ENCODE assay signal across 8 cellular contexts in the genomic region with DNA sequence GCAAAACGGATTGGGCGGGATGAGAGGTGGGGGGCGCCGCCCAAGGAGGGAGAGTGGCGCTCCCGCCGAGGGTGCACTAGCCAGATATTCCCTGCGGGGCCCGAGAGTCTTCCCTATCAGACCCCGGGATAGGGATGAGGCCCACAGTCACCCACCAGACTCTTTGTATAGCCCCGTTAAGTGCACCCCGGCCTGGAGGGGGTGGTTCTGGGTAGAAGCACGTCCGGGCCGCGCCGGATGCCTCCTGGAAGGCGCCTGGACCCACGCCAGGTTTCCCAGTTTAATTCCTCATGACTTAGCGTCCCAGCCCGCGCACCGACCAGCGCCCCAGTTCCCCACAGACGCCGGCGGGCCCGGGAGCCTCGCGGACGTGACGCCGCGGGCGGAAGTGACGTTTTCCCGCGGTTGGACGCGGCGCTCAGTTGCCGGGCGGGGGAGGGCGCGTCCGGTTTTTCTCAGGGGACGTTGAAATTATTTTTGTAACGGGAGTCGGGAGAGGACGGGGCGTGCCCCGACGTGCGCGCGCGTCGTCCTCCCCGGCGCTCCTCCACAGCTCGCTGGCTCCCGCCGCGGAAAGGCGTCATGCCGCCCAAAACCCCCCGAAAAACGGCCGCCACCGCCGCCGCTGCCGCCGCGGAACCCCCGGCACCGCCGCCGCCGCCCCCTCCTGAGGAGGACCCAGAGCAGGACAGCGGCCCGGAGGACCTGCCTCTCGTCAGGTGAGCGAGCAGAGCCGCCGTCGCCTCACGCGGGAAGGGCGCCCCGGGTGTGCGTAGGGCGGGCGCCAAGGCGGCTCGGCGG. TPM values are rescaled to one million over a fixed set of nuclear protein-coding genes. Genes with fewer than 3 reads are reported as not detected.
A peak's percentile ranks its signal among the peaks of the same experiment; 100 is the strongest.
DNase-seq lines count a peak whose midpoint lies in the region; ATAC-seq and TF ChIP-seq lines count a peak whose summit lies in the region.

A gene (plus strand): TSS at position 421 of the 801 bp plus-strand sequence. CDS start 162 bp downstream, at position 583.

- DNase-seq in DMS79 treated with DMSO at 0.1 percent for 48 hours (lab: John Stamatoyannopoulos, UW) (peak; percentile 74), RPMI8226 (peak; percentile 90), fibroblast of lung (ENCODE audit: low read depth in 2 of 2) (peak; percentile 90 to 91)
- peak; percentile 85 to 92 (median 89) for DNase-seq in naive thymus-derived CD4-positive, alpha-beta T cell

- H3K27ac Mint-ChIP-seq in activated T-helper 17 cell treated with anti-CD3 and anti-CD28 coated beads, Interleukin-2, amount 50 U/mL, for 72 hours: peak within 1 kb of the TSS; percentile 85
- H3K27ac Mint-ChIP-seq in naive thymus-derived CD4-positive, alpha-beta T cell: peak within 1 kb of the TSS; percentile 93 to 98 (median 97)
- peak within 1 kb of the TSS; percentile 96 for H3K27ac Mint-ChIP-seq in stimulated activated memory B cell treated with anti-CD40 and anti-IgM and Interleukin-4, amounts not matched to agents 10 μg/mL and 1 μg/mL and 100 μg/mL, for 72 hours

- H3K79me2 ChIP-seq in KMS-11 (ENCODE audit: insufficient read depth, low read depth): peaks cover 9% of the 10 kb centered on the region; the same call in 1 of the 2 replicates
- peaks cover 35% of the 10 kb centered on the region for H3K79me2 ChIP-seq in fibroblast of lung (ENCODE audit: control insufficient read depth, insufficient read depth, low read length)

- no peaks in the 10 kb centered on the region for H3K9me3 ChIP-seq in fibroblast of lung (ENCODE audit: control insufficient read depth, insufficient read depth, low read depth, low read length)
- no peaks in the 10 kb centered on the region for H3K9me3 ChIP-seq in naive thymus-derived CD4-positive, alpha-beta T cell (ENCODE audit: control insufficient read depth in 2 of 3, low read length in 3 of 3)

- H3K9ac ChIP-seq in KMS-11 (peak within 1 kb of the TSS; percentile 89), fibroblast of lung (ENCODE audit: insufficient read depth, low read length) (peak within 1 kb of the TSS; percentile 97)

- POLR2A ChIA-PET in naive thymus-derived CD4-positive, alpha-beta T cell (lab: Charles Lee): interaction anchor here (0.7 to 2.4 kb wide), 13 partner anchors 10 to 229 kb away, joined by 3 to 7 read pairs (median 4); a partner anchor contains a TSS

- H3K36me3 ChIP-seq in KMS-11 (ENCODE audit: insufficient read depth) (no peaks in the 10 kb centered on the region), fibroblast of lung (ENCODE audit: control insufficient read depth, insufficient read depth, low read length) (no peaks in the 10 kb centered on the region)
- no peaks in the 10 kb centered on the region for H3K36me3 ChIP-seq in naive thymus-derived CD4-positive, alpha-beta T cell (ENCODE audit: control insufficient read depth in 2 of 3, insufficient read depth in 3 of 3, low read length in 3 of 3)

- peak; percentile 79 for ATAC-seq in GM21786 (IDR thresholded peaks at IDR 0.05; ENCODE audit: unreplicated experiment)
- ATAC-seq in activated T-helper 17 cell treated with anti-CD3 and anti-CD28 coated beads, Interleukin-2, amount 50 U/mL, for 72 hours (replicated peaks): peak; percentile 91
- peak; percentile 92 for ATAC-seq in naive thymus-derived CD4-positive, alpha-beta T cell
- ATAC-seq in stimulated activated memory B cell treated with anti-CD40 and anti-IgM and Interleukin-4, amounts not matched to agents 10 μg/mL and 1 μg/mL and 100 μg/mL, for 72 hours: peak; percentile 87

- intact Hi-C loops in naive thymus-derived CD4-positive, alpha-beta T cell (cut with micrococcal nuclease): loop anchor here (1.0 to 10.0 kb wide), 23 partner anchors 17 to 1489 kb away; a partner anchor contains a TSS

- peaks cover 36% of the 10 kb centered on the region for H3K36me3 Mint-ChIP-seq in activated T-helper 17 cell treated with anti-CD3 and anti-CD28 coated beads, Interleukin-2, amount 50 U/mL, for 72 hours (ENCODE audit: low read depth)
- H3K36me3 Mint-ChIP-seq in naive thymus-derived CD4-positive, alpha-beta T cell: peaks cover 0 to 26% (median 5%) of the 10 kb centered on the region in 5 donors
- H3K36me3 Mint-ChIP-seq in stimulated activated memory B cell treated with anti-CD40 and anti-IgM and Interleukin-4, amounts not matched to agents 10 μg/mL and 1 μg/mL and 100 μg/mL, for 72 hours: peaks cover 30% of the 10 kb centered on the region

- H3K4me3 ChIP-seq in KMS-11 (IDR thresholded peaks at IDR 0.05; ENCODE audit: insufficient read depth, low read depth, low read length): no peak within 1 kb of the TSS
- peak within 1 kb of the TSS; percentile 60 to 98 (median 80) for H3K4me3 ChIP-seq in fibroblast of lung (replicated peaks in 1 of 4; ENCODE audit: control extremely low read depth in 1 of 4, insufficient read depth in 1 of 4, low read depth in 3 of 4, low read length in 4 of 4)
- peak within 1 kb of the TSS; percentile 85 for H3K4me3 ChIP-seq in naive thymus-derived CD4-positive, alpha-beta T cell (ENCODE audit: low read length)

- peak within 1 kb of the TSS; percentile 83 for H2AFZ ChIP-seq in KMS-11 (ENCODE audit: low read depth)
- peak within 1 kb of the TSS; percentile 68 for H2AFZ ChIP-seq in fibroblast of lung (ENCODE audit: low read length)

- peak within 1 kb of the TSS; percentile 68 for H3K4me2 ChIP-seq in KMS-11
- peak within 1 kb of the TSS; percentile 98 for H3K4me2 ChIP-seq in fibroblast of lung (ENCODE audit: extremely low read depth, insufficient read depth, low read length)

- peak within 1 kb of the TSS; percentile 83 for H3K4me3 Mint-ChIP-seq in activated T-helper 17 cell treated with anti-CD3 and anti-CD28 coated beads, Interleukin-2, amount 50 U/mL, for 72 hours
- peak within 1 kb of the TSS; percentile 76 to 99 (median 94) for H3K4me3 Mint-ChIP-seq in naive thymus-derived CD4-positive, alpha-beta T cell
- peak within 1 kb of the TSS; percentile 98 for H3K4me3 Mint-ChIP-seq in stimulated activated memory B cell treated with anti-CD40 and anti-IgM and Interleukin-4, amounts not matched to agents 10 μg/mL and 1 μg/mL and 100 μg/mL, for 72 hours

- H3K27me3 ChIP-seq in KMS-11 (ENCODE audit: insufficient read depth, low read depth): no peaks in the 10 kb centered on the region
- no peaks in the 10 kb centered on the region for H3K27me3 ChIP-seq in fibroblast of lung (ENCODE audit: control insufficient read depth, insufficient read depth, low read length)
- no peaks in the 10 kb centered on the region for H3K27me3 ChIP-seq in naive thymus-derived CD4-positive, alpha-beta T cell (ENCODE audit: control insufficient read depth in 2 of 2, insufficient read depth in 2 of 2, low read length in 2 of 2)

- H4K20me1 ChIP-seq in KMS-11 (ENCODE audit: insufficient read depth) (no peaks in the 10 kb centered on the region), fibroblast of lung (ENCODE audit: control insufficient read depth, extremely low read depth, insufficient read depth, low read length) (no peaks in the 10 kb centered on the region)

- no peaks in the 10 kb centered on the region for H3K27me3 Mint-ChIP-seq in activated T-helper 17 cell treated with anti-CD3 and anti-CD28 coated beads, Interleukin-2, amount 50 U/mL, for 72 hours
- no peaks in the 10 kb centered on the region for H3K27me3 Mint-ChIP-seq in naive thymus-derived CD4-positive, alpha-beta T cell
- no peaks in the 10 kb centered on the region for H3K27me3 Mint-ChIP-seq in stimulated activated memory B cell treated with anti-CD40 and anti-IgM and Interleukin-4, amounts not matched to agents 10 μg/mL and 1 μg/mL and 100 μg/mL, for 72 hours

- no peak for TF ChIP-seq CTCF in KMS-11 (conservative IDR thresholded peaks at IDR 0.05; ENCODE audit: low read depth, low read length)
- TF ChIP-seq CTCF in fibroblast of lung (conservative IDR thresholded peaks at IDR 0.05 in 1 of 2, IDR thresholded peaks at IDR 0.05 in 1 of 2; ENCODE audit: low read depth in 1 of 2, low read length in 2 of 2): no peak

- peak within 1 kb of the TSS; percentile 73 for H3K27ac ChIP-seq in KMS-11
- peak within 1 kb of the TSS; percentile 98 for H3K27ac ChIP-seq in fibroblast of lung (ENCODE audit: insufficient read depth, low read length)
- H3K27ac ChIP-seq in naive thymus-derived CD4-positive, alpha-beta T cell (ENCODE audit: low read depth, low read length): peak within 1 kb of the TSS; percentile 99

- H3K9me3 Mint-ChIP-seq in activated T-helper 17 cell treated with anti-CD3 and anti-CD28 coated beads, Interleukin-2, amount 50 U/mL, for 72 hours: no peaks in the 10 kb centered on the region
- peaks cover 0 to 4% (median 0%) of the 10 kb centered on the region in 11 donors for H3K9me3 Mint-ChIP-seq in naive thymus-derived CD4-positive, alpha-beta T cell
- no peaks in the 10 kb centered on the region for H3K9me3 Mint-ChIP-seq in stimulated activated memory B cell treated with anti-CD40 and anti-IgM and Interleukin-4, amounts not matched to agents 10 μg/mL and 1 μg/mL and 100 μg/mL, for 72 hours

- H3K4me1 Mint-ChIP-seq in activated T-helper 17 cell treated with anti-CD3 and anti-CD28 coated beads, Interleukin-2, amount 50 U/mL, for 72 hours: peaks cover 9% of the 10 kb centered on the region
- peaks cover 16 to 47% (median 40%) of the 10 kb centered on the region in 7 donors for H3K4me1 Mint-ChIP-seq in naive thymus-derived CD4-positive, alpha-beta T cell
- peaks cover 39% of the 10 kb centered on the region for H3K4me1 Mint-ChIP-seq in stimulated activated memory B cell treated with anti-CD40 and anti-IgM and Interleukin-4, amounts not matched to agents 10 μg/mL and 1 μg/mL and 100 μg/mL, for 72 hours

- CTCF ChIA-PET in naive thymus-derived CD4-positive, alpha-beta T cell (lab: Charles Lee): interaction anchor here (0.9 to 1.0 kb wide), 2 partner anchors 176 to 177 kb away, joined by 3 read pairs; no protein-coding TSS in a partner anchor

- H3K4me1 ChIP-seq in KMS-11 (ENCODE audit: low read depth, poor library complexity, severe bottlenecking) (peaks cover 4% of the 10 kb centered on the region), fibroblast of lung (ENCODE audit: control insufficient read depth, extremely low read depth, insufficient read depth, low read length) (no peaks in the 10 kb centered on the region)
- peaks cover 10 to 15% of the 10 kb centered on the region in 2 donors for H3K4me1 ChIP-seq in naive thymus-derived CD4-positive, alpha-beta T cell (ENCODE audit: control insufficient read depth in 2 of 2, insufficient read depth in 2 of 2, low read length in 2 of 2)

RNA-seq across cellular contexts. Expression of the gene that starts here (rescaled TPM):
- 10 to 100 TPM; 28.9 to 37.3 TPM for total RNA-seq in activated T-helper 17 cell treated with anti-CD3 and anti-CD28 coated beads, Interleukin-2, amount 50 U/mL, for 72 hours
- 21.1 and 31.9 TPM in 2 replicates for total RNA-seq in fibroblast of lung
- polyA plus RNA-seq in fibroblast of lung: 32.8 and 39.7 TPM in 2 replicates
- 19.0 and 22.2 TPM in 2 replicates for polyA plus RNA-seq in fibroblast of lung (2012)
- 2.5 and 2.8 TPM in 2 replicates for polyA minus RNA-seq in fibroblast of lung (ENCODE audit: low replicate concordance)
- total RNA-seq in naive thymus-derived CD4-positive, alpha-beta T cell: 10 to 100 TPM; 18.0 to 37.1 (median 23.6) TPM
- 10 to 100 TPM; 12.1 to 13.5 TPM for polyA plus RNA-seq in naive thymus-derived CD4-positive, alpha-beta T cell
